32 cellular contexts compared by ENCODE assay signal in the genomic region with DNA sequence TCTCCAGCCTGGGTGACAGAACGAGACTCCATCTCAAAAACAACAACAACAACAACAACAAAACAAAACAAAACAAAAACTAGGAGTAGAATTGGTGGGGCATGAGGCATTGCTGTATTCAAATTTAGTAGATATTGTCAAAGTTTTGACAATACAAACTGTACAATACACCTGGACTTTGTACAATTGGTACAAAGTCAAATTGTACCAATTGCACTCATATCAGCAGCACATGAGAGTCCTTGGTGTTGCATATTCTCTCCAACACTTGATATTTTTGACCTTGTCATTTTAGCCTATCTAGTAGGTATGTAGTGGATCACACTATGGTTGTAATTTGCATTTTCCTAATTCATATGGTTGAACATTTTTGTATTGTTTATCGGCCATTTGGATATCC. TPM values are rescaled to one million over a fixed set of nuclear protein-coding genes. Genes with fewer than 3 reads are reported as not detected.
DNase-seq lines count a peak whose midpoint lies in the region; ATAC-seq, FAIRE-seq and TF ChIP-seq lines count a peak whose summit lies in the region.
"Had no signal": no experiment of that assay in that cellular context is flagged by ENCODE, and none has a peak within 500 bp of the region (broad histone marks: within the 10 kb centered on the region; RNA-seq: fewer than 3 reads in every experiment).

No MANE protein-coding gene starts in this region.

- H3K79me2 ChIP-seq in HepG2 (ENCODE audit: insufficient read depth, low read length), result no peaks in the 10 kb centered on the region

- no peak overlapping the region for H3K4me2 ChIP-seq in HepG2 (ENCODE audit: low read depth, low read length)
- H3K4me2 ChIP-seq: A549; BLaER1; BLaER1 treated with 17β-estradiol and CSF1 and Interleukin-3, amounts not matched to agents 10 nM and 100 nM had no signal

- no TSS peak for BruUV-seq in HepG2 (replicated peaks; lab: Mats Ljungman, UMichigan)

- H2AFZ ChIP-seq in HepG2 (ENCODE audit: low read length), result no peak overlapping the region

- POLR2A ChIA-PET in HepG2 (lab: Yijun Ruan, JAX), result no interaction called here

- FAIRE-seq in HepG2 (lab: Jason Lieb, UNC), result no peak
- FAIRE-seq: A204.1, A549, D721Med had no signal

- no peaks in the 10 kb centered on the region for H4K20me1 ChIP-seq in HepG2 (ENCODE audit: insufficient read depth, low read length)
- H4K20me1 ChIP-seq: BLaER1; BLaER1 treated with 17β-estradiol and CSF1 and Interleukin-3, amounts not matched to agents 10 nM and 100 nM had no signal

- intact Hi-C loops in HepG2 (cut with micrococcal nuclease; ENCODE audit: unreplicated experiment) (no loop called here), right lobe of liver (cut with DNase I) (no loop called here)

- TF ChIP-seq RAD21 in HepG2 (CRISPR knock-in tag; IDR thresholded peaks at IDR 0.05) (no peak), liver (IDR thresholded peaks at IDR 0.05) (no peak)

- peaks cover 17% of the 10 kb centered on the region for H3K9me3 ChIP-seq in HepG2 (ENCODE audit: low read length)
- H3K9me3 ChIP-seq in right lobe of liver, result no peaks in the 10 kb centered on the region
- no peaks in the 10 kb centered on the region for H3K9me3 ChIP-seq in liver (ENCODE audit: control insufficient read depth in 4 of 4, low read length in 3 of 4)
- H3K9me3 ChIP-seq: BE2C, Caco-2 had no signal

- H3K4me3 ChIP-seq in HepG2 (replicated peaks in 1 of 3; ENCODE audit: insufficient read depth in 1 of 3, low read depth in 2 of 3, low read length in 3 of 3) (no peak overlapping the region), right lobe of liver (no peak overlapping the region), liver (ENCODE audit: low read depth in 1 of 3, low read length in 3 of 3) (no peak overlapping the region)
- H3K4me3 ChIP-seq: A549; BLaER1; BLaER1 treated with 17β-estradiol and CSF1 and Interleukin-3, amounts not matched to agents 10 nM and 100 nM had no signal

- H3K4me1 ChIP-seq in HepG2 (ENCODE audit: insufficient read depth, low read length) (peaks cover 52% of the 10 kb centered on the region), right lobe of liver (peaks cover 0 to 21% (median 7%) of the 10 kb centered on the region in 4 donors), liver (ENCODE audit: control insufficient read depth in 4 of 4, insufficient read depth in 4 of 4, low read length in 3 of 4) (peaks cover 3 to 17% (median 11%) of the 10 kb centered on the region in 4 donors)
- H3K4me1 ChIP-seq: A549; BE2C; BLaER1; BLaER1 treated with 17β-estradiol and CSF1 and Interleukin-3, amounts not matched to agents 10 nM and 100 nM had no signal

- no peak overlapping the region for H3K9ac ChIP-seq in HepG2 (ENCODE audit: insufficient read depth, low read depth, low read length)
- H3K9ac ChIP-seq in liver (ENCODE audit: low read depth in 1 of 2, low read length in 2 of 2), result no peak overlapping the region
- H3K9ac ChIP-seq: BLaER1; BLaER1 treated with 17β-estradiol and CSF1 and Interleukin-3, amounts not matched to agents 10 nM and 100 nM had no signal

- H3K27ac ChIP-seq in HepG2 (ENCODE audit: extremely low read length, insufficient read depth, low read length) (no peak overlapping the region), right lobe of liver (no peak overlapping the region), liver (ENCODE audit: low read depth in 1 of 2, low read length in 2 of 2) (no peak overlapping the region)
- H3K27ac ChIP-seq: 22Rv1; A549; BLaER1; BLaER1 treated with 17β-estradiol and CSF1 and Interleukin-3, amounts not matched to agents 10 nM and 100 nM; C4-2B had no signal

- DNase-seq in HepG2 (ENCODE audit: low spot score) (no peak), right lobe of liver (no peak)
- DNase-seq: 8988T; ACHN; AML-193; BE2C; C1 segment of cervical spinal cord; Caco-2; Calu3; CD4-positive, alpha-beta memory T cell; CD4-positive, alpha-beta T cell; CD4-positive, CD25-positive, alpha-beta regulatory T cell; CD8-positive, alpha-beta memory T cell; CD8-positive, alpha-beta T cell; COR-L47; DMS 273 treated with DMSO at 0.1 percent for 48 hours; DMS153; DMS53; DMS79; DMS79 treated with DMSO at 0.1 percent for 48 hours; DND-41; EL had no signal

- TF ChIP-seq POLR2A in HepG2 (IDR thresholded peaks at IDR 0.05; ENCODE audit: insufficient read depth in 1 of 2, low read depth in 2 of 2, low read length in 2 of 2) (no peak), right lobe of liver (IDR thresholded peaks at IDR 0.05) (no peak)

- 89% methylated on average over 2 of the region's 2 CpGs for WGBS in HepG2 (ENCODE audit: low lambda C conversion rate)
- 75% methylated on average over 1 of the region's 2 CpGs for WGBS in right lobe of liver (ENCODE audit: insufficient coverage, low coverage, low lambda C conversion rate, missing lambda C conversion rate)
- 94% methylated on average over 2 of the region's 2 CpGs for WGBS in liver

- TF ChIP-seq CTCF in HepG2 (CRISPR knock-in tag; IDR thresholded peaks at IDR 0.05) (no peak), right lobe of liver (IDR thresholded peaks at IDR 0.05) (no peak), liver (IDR thresholded peaks at IDR 0.05; ENCODE audit: low read depth, low read length, missing input control) (no peak)

- ATAC-seq in HepG2 (no peak), right lobe of liver (no peak), HG02884 (IDR thresholded peaks at IDR 0.05; ENCODE audit: unreplicated experiment) (no peak)
- ATAC-seq: A549; CD8-positive, alpha-beta T cell had no signal

- H3K36me3 ChIP-seq in HepG2 (replicated peaks in 1 of 2; ENCODE audit: control insufficient read depth in 1 of 2, insufficient read depth in 2 of 2, low read length in 2 of 2) (no peaks in the 10 kb centered on the region), right lobe of liver (no peaks in the 10 kb centered on the region), liver (ENCODE audit: control insufficient read depth in 4 of 4, insufficient read depth in 3 of 4, low read depth in 1 of 4, low read length in 3 of 4) (no peaks in the 10 kb centered on the region)
- H3K36me3 ChIP-seq: BE2C; BLaER1; BLaER1 treated with 17β-estradiol and CSF1 and Interleukin-3, amounts not matched to agents 10 nM and 100 nM had no signal

- CTCF ChIA-PET in HepG2 (lab: Yijun Ruan, JAX; ENCODE audit: low intra/inter-chr PET ratio, low total read pairs), result no interaction called here

- in situ Hi-C loops in HepG2 (cut with HindIII; ENCODE audit: extremely low pct_ligation_motif_present, low pct_unique_long_range_greater_than_20kb), result no loop called here

- no peaks in the 10 kb centered on the region for H3K27me3 ChIP-seq in HepG2 (ENCODE audit: control insufficient read depth in 1 of 2, insufficient read depth in 2 of 2, low read length in 2 of 2)
- H3K27me3 ChIP-seq in right lobe of liver, result no peaks in the 10 kb centered on the region
- no peaks in the 10 kb centered on the region for H3K27me3 ChIP-seq in liver (ENCODE audit: control insufficient read depth in 4 of 4, insufficient read depth in 4 of 4, low read length in 3 of 4)
- H3K27me3 ChIP-seq: BE2C; BLaER1; BLaER1 treated with 17β-estradiol and CSF1 and Interleukin-3, amounts not matched to agents 10 nM and 100 nM had no signal

- no peak for TF ChIP-seq EP300 in HepG2 (IDR thresholded peaks at IDR 0.05; ENCODE audit: low read depth in 2 of 2, low read length in 2 of 2)
- no peak for TF ChIP-seq EP300 in HepG2 (CRISPR knock-in tag; IDR thresholded peaks at IDR 0.05; ENCODE audit: borderline replicate concordance)

TF ChIP-seq in HepG2, 621 proteins besides CTCF, POLR2A, EP300 and RAD21 (continues in another document):
- peak; percentile 56 for TF ChIP-seq HNF4A (CRISPR knock-in tag; IDR thresholded peaks at IDR 0.05)
- peak; percentile 56; the same call in 1 of the 2 replicates for TF ChIP-seq NCOR1 (IDR thresholded peaks at IDR 0.05; ENCODE audit: borderline replicate concordance, low read length)
- TF ChIP-seq DNMT1 (CRISPR knock-in tag; IDR thresholded peaks at IDR 0.05), result no peak
- no peak for TF ChIP-seq SOX13 (IDR thresholded peaks at IDR 0.05)
- TF ChIP-seq SOX13 (CRISPR knock-in tag; conservative IDR thresholded peaks at IDR 0.05 in 1 of 2, IDR thresholded peaks at IDR 0.05 in 1 of 2), result peak in 1 of 2 experiments; percentile 40; a peak in 1 of 4 replicates

TF ChIP-seq in liver, 16 proteins besides CTCF, POLR2A, EP300 and RAD21 (continues in another document):
- TF ChIP-seq GABPA (IDR thresholded peaks at IDR 0.05 in 1 of 2, conservative IDR thresholded peaks at IDR 0.05 in 1 of 2), result no peak
- TF ChIP-seq SP1 (IDR thresholded peaks at IDR 0.05), result no peak
- no peak for TF ChIP-seq TAF1 (conservative IDR thresholded peaks at IDR 0.05)
- no peak for TF ChIP-seq HNF4G (IDR thresholded peaks at IDR 0.05)
- peak; percentile 37 to 51 for TF ChIP-seq HNF4A (conservative IDR thresholded peaks at IDR 0.05)
- no peak for TF ChIP-seq NR2F2 (IDR thresholded peaks at IDR 0.05)
- TF ChIP-seq, protein P1, sequence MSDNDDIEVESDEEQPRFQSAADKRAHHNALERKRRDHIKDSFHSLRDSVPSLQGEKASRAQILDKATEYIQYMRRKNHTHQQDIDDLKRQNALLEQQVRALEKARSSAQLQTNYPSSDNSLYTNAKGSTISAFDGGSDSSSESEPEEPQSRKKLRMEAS (IDR thresholded peaks at IDR 0.05), result no peak

RNA-seq across cellular contexts. Expression of gene ATF7IP2, which starts 14.3 kb away (rescaled TPM):
- total RNA-seq in HepG2 (2016; rRNA removed; fragmentation: Illumina TruSeq; extraction: Trizol), result 98.1 and 117 TPM in 2 replicates
- total RNA-seq in HepG2 (2016; cell fraction: cytosol; rRNA removed; fragmentation: Illumina TruSeq; extraction: Trizol; ENCODE audit: low read depth), result 101 and 109 TPM in 2 replicates
- total RNA-seq in HepG2 (2016; cell fraction: insoluble cytoplasmic fraction; rRNA removed; fragmentation: Illumina TruSeq; extraction: Trizol), result 106 and 115 TPM in 2 replicates
- total RNA-seq in HepG2 (2016; cell fraction: membrane; rRNA removed; fragmentation: Illumina TruSeq; extraction: Trizol), result 107 and 129 TPM in 2 replicates
- total RNA-seq in HepG2 (2016; cell fraction: nucleus; rRNA removed; fragmentation: Illumina TruSeq; extraction: Trizol), result 161 and 171 TPM in 2 replicates
- 128 and 217 TPM in 2 replicates for polyA plus RNA-seq in HepG2 (2011; rRNA removed)
- polyA plus RNA-seq in HepG2 (2011; cell fraction: cytosol; rRNA removed), result 62.4 and 72.6 TPM in 2 replicates
- 208 and 219 TPM in 2 replicates for polyA plus RNA-seq in HepG2 (2011; cell fraction: nucleus; rRNA removed)
- 35.1 and 53.6 TPM in 2 replicates for polyA plus RNA-seq in HepG2 (2012)
- polyA plus RNA-seq in HepG2 (2016; cell fraction: cytosol; fragmentation: Illumina TruSeq; extraction: Trizol; ENCODE audit: low read depth), result 30.6 and 34.0 TPM in 2 replicates
- polyA plus RNA-seq in HepG2 (2016; cell fraction: insoluble cytoplasmic fraction; fragmentation: Illumina TruSeq; extraction: Trizol; ENCODE audit: low read depth), result 100 and 111 TPM in 2 replicates
- polyA plus RNA-seq in HepG2 (2016; cell fraction: membrane; fragmentation: Illumina TruSeq; extraction: Trizol; ENCODE audit: low read depth), result 46.8 and 54.0 TPM in 2 replicates
- polyA plus RNA-seq in HepG2 (2016; cell fraction: nucleus; fragmentation: Illumina TruSeq; extraction: Trizol; ENCODE audit: insufficient read depth, low read depth), result 251 and 257 TPM in 2 replicates
- 0.33 and 64.9 TPM in 2 replicates for polyA minus RNA-seq in HepG2 (2011; rRNA and poly(A)+ RNA removed; ENCODE audit: low replicate concordance)
- polyA minus RNA-seq in HepG2 (2011; cell fraction: cytosol; rRNA and poly(A)+ RNA removed), result 15.6 and 16.1 TPM in 2 replicates
- polyA minus RNA-seq in HepG2 (2011; cell fraction: nucleus; rRNA and poly(A)+ RNA removed), result 264 and 280 TPM in 2 replicates
- total RNA-seq in right lobe of liver, result 10 to 100 TPM; 13.0 to 42.8 (median 24.0) TPM
- total RNA-seq in liver, result 10 to 100 TPM; 14.3 to 60.4 TPM
- 10 to 100 TPM; 16.8 to 43.5 TPM for polyA plus RNA-seq in liver
- total RNA-seq: A172 had no signal
